Comparison of ENCODE assay signal across 8 cellular contexts in genomic region chr3:174441588-174442316, GRCh38.
DNase-seq lines count a peak whose midpoint lies in the region; ATAC-seq, FAIRE-seq and TF ChIP-seq lines count a peak whose summit lies in the region.

No MANE protein-coding gene starts in this region.

- peak overlapping the region; percentile 98 for H3K4me2 ChIP-seq in PC-9
- H3K4me2 ChIP-seq in endothelial cell of umbilical vein (ENCODE audit: insufficient read depth, low read length), result peak overlapping the region; percentile 94

- dilution Hi-C loops in endothelial cell of umbilical vein (cut with MboI; ENCODE audit: extremely low pct_ligation_motif_present, low sequenced_read_pairs), result no loop called here

- H3K9me2 ChIP-seq in PC-9 (ENCODE audit: insufficient read depth), result no peaks in the 10 kb centered on the region

- H4K20me1 ChIP-seq in PC-9 (ENCODE audit: insufficient read depth) (no peaks in the 10 kb centered on the region), endothelial cell of umbilical vein (replicated peaks; ENCODE audit: control insufficient read depth, extremely low read depth, insufficient read depth, low read length) (no peaks in the 10 kb centered on the region)

- no peak for ATAC-seq in left colon
- ATAC-seq in HG02759 (IDR thresholded peaks at IDR 0.05; ENCODE audit: unreplicated experiment), result no peak
- ATAC-seq in HG03469 (IDR thresholded peaks at IDR 0.05; ENCODE audit: unreplicated experiment), result no peak

- no peaks in the 10 kb centered on the region for H3K4me1 ChIP-seq in HEK293 (ENCODE audit: control insufficient read depth, insufficient read depth, low read length)
- peaks cover 33% of the 10 kb centered on the region for H3K4me1 ChIP-seq in PC-9 (replicated peaks; ENCODE audit: insufficient read depth)
- H3K4me1 ChIP-seq in endothelial cell of umbilical vein (ENCODE audit: control insufficient read depth, extremely low read depth, insufficient read depth, low read length), result peaks cover 21% of the 10 kb centered on the region
- H3K4me1 ChIP-seq in neuron (ENCODE audit: insufficient read depth, low read length), result peaks cover 17% of the 10 kb centered on the region

- CTCF ChIA-PET in HEK293 (lab: Yijun Ruan, JAX), result no interaction called here
- CTCF ChIA-PET in PC-9 (lab: Charles Lee), result interaction anchor here (0.6 to 0.7 kb wide), 2 partner anchors 79 to 1510 kb away, joined by 4 to 5 read pairs; no protein-coding TSS in a partner anchor
- CTCF ChIA-PET in endothelial cell of umbilical vein (lab: Charles Lee), result interaction anchor here (0.5 to 1.8 kb wide), 8 partner anchors 10 to 1988 kb away, joined by 3 to 5 read pairs (median 4); partner anchors contain the start of gene NLGN1

- no peak for TF ChIP-seq POLR2A in endothelial cell of umbilical vein (IDR thresholded peaks at IDR 0.05; ENCODE audit: low read depth, low read length)

- POLR2A ChIA-PET in HEK293 (lab: Yijun Ruan, JAX) (no interaction called here), PC-9 (lab: Charles Lee; ENCODE audit: unreplicated experiment) (interaction anchor here (0.6 to 0.7 kb wide), 5 partner anchors 28 to 1693 kb away, joined by 3 to 20 read pairs (median 5); no protein-coding TSS in a partner anchor), endothelial cell of umbilical vein (lab: Charles Lee) (interaction anchor here (0.6 to 0.9 kb wide), 2 partner anchors 702 to 904 kb away, joined by 3 to 6 read pairs; no protein-coding TSS in a partner anchor)

- no peaks in the 10 kb centered on the region for H3K79me2 ChIP-seq in PC-9 (ENCODE audit: low read depth)
- no peaks in the 10 kb centered on the region for H3K79me2 ChIP-seq in endothelial cell of umbilical vein (ENCODE audit: control insufficient read depth, insufficient read depth, low read length)

- no peak for TF ChIP-seq CTCF in AG09319 (IDR thresholded peaks at IDR 0.05; ENCODE audit: low read depth, low read length)
- no peak for TF ChIP-seq CTCF in HEK293 (tag by site-specific recombination; IDR thresholded peaks at IDR 0.05)
- no peak for TF ChIP-seq CTCF in PC-9 (conservative IDR thresholded peaks at IDR 0.05)
- TF ChIP-seq CTCF in endothelial cell of umbilical vein (IDR thresholded peaks at IDR 0.05; ENCODE audit: extremely low read depth in 1 of 2, insufficient read depth in 1 of 2, low read depth in 1 of 2, low read length in 2 of 2), result no peak

- H3K36me3 ChIP-seq in HEK293 (ENCODE audit: control insufficient read depth in 2 of 2, insufficient read depth in 1 of 2, low read length in 2 of 2) (no peaks in the 10 kb centered on the region), PC-9 (ENCODE audit: low read depth) (no peaks in the 10 kb centered on the region), endothelial cell of umbilical vein (ENCODE audit: control insufficient read depth in 2 of 2, extremely low read depth in 1 of 2, insufficient read depth in 2 of 2, low read length in 2 of 2) (no peaks in the 10 kb centered on the region), neuron (ENCODE audit: insufficient read depth, low read length) (no peaks in the 10 kb centered on the region)

- peak overlapping the region; percentile 97 for H3K27ac ChIP-seq in HEK293 (ENCODE audit: extremely low read depth, low read depth, low read length)
- H3K27ac ChIP-seq in PC-9, result peak overlapping the region; percentile 79
- H3K27ac ChIP-seq in endothelial cell of umbilical vein (ENCODE audit: insufficient read depth, low read depth, low read length), result peak overlapping the region; percentile 90

- peaks cover 34% of the 10 kb centered on the region for H3F3A ChIP-seq in PC-9 (ENCODE audit: insufficient read depth, low read depth)

- DNase-seq in AG09319 (ENCODE audit: extremely low read depth, low read depth) (peak; percentile 77), PC-9 (no peak), endothelial cell of umbilical vein (ENCODE audit: low read depth, low spot score) (peak; percentile 54), left colon (no peak)

- intact Hi-C loops in PC-9 (cut with micrococcal nuclease; ENCODE audit: unreplicated experiment), result loop anchor here (2.0 to 10.0 kb wide), 6 partner anchors 91 to 1044 kb away; partner anchors contain the start of genes NAALADL2 and NLGN1
- intact Hi-C loops in endothelial cell of umbilical vein (cut with micrococcal nuclease), result loop anchor here (2.0 to 10.0 kb wide), 5 partner anchors 239 to 1043 kb away; no protein-coding TSS in a partner anchor
- intact Hi-C loops in left colon (cut with DNase I, micrococcal nuclease), result no loop called here

- H3K4me3 ChIP-seq in HEK293 (ENCODE audit: low read depth, low read length), result peak overlapping the region; percentile 82
- H3K4me3 ChIP-seq in PC-9, result peak overlapping the region; percentile 74
- H3K4me3 ChIP-seq in endothelial cell of umbilical vein (replicated peaks in 1 of 3; ENCODE audit: insufficient read depth in 1 of 3, low read depth in 1 of 3, low read length in 3 of 3), result peak overlapping the region; percentile 74 to 91 (median 78)
- peak overlapping the region; percentile 88 for H3K4me3 ChIP-seq in neuron (ENCODE audit: low read length)

- H2AFZ ChIP-seq in PC-9 (peak overlapping the region; percentile 93), endothelial cell of umbilical vein (ENCODE audit: low read depth, low read length) (peak overlapping the region; percentile 58), neuron (ENCODE audit: low read depth, low read length) (peak overlapping the region; percentile 92)

- BruUV-seq in PC-9 (replicated peaks; lab: Mats Ljungman, UMichigan) (TSS peak; percentile 48), endothelial cell of umbilical vein (replicated peaks; lab: Mats Ljungman, UMichigan) (TSS peak; percentile 35)

- FAIRE-seq in endothelial cell of umbilical vein (lab: Jason Lieb, UNC), result no peak

- H3K9ac ChIP-seq in endothelial cell of umbilical vein (replicated peaks; ENCODE audit: extremely low read depth, insufficient read depth, low read length), result peak overlapping the region; percentile 89

- no peaks in the 10 kb centered on the region for H3K9me1 ChIP-seq in endothelial cell of umbilical vein (replicated peaks; ENCODE audit: control insufficient read depth, extremely low read depth, insufficient read depth, low read length)

- H3K9me3 ChIP-seq in HEK293 (ENCODE audit: control insufficient read depth, insufficient read depth, low read depth, low read length), result no peaks in the 10 kb centered on the region
- no peaks in the 10 kb centered on the region for H3K9me3 ChIP-seq in PC-9 (ENCODE audit: insufficient read depth, low read depth)
- no peaks in the 10 kb centered on the region for H3K9me3 ChIP-seq in endothelial cell of umbilical vein (replicated peaks; ENCODE audit: control insufficient read depth, insufficient read depth, low read length)
- no peaks in the 10 kb centered on the region for H3K9me3 ChIP-seq in neuron (ENCODE audit: low read length)

- H3K27me3 ChIP-seq in PC-9 (ENCODE audit: insufficient read depth, low read depth), result no peaks in the 10 kb centered on the region
- no peaks in the 10 kb centered on the region for H3K27me3 ChIP-seq in endothelial cell of umbilical vein (ENCODE audit: control insufficient read depth in 2 of 2, insufficient read depth in 2 of 2, low read length in 2 of 2)
- H3K27me3 ChIP-seq in neuron (ENCODE audit: insufficient read depth, low read length), result no peaks in the 10 kb centered on the region

TF ChIP-seq in HEK293, 187 proteins besides CTCF, POLR2A, EP300 and RAD21 (continues in another document):
- no peak for TF ChIP-seq ZNF311 (tag by site-specific recombination; IDR thresholded peaks at IDR 0.05; ENCODE audit: borderline replicate concordance)
- TF ChIP-seq KLF7 (tag by site-specific recombination; IDR thresholded peaks at IDR 0.05; ENCODE audit: borderline replicate concordance), result no peak
- peak; percentile 1; the same call in 1 of the 2 replicates for TF ChIP-seq ZNF610 (tag by site-specific recombination; IDR thresholded peaks at IDR 0.05; ENCODE audit: borderline replicate concordance)
- TF ChIP-seq ZNF600 (tag by site-specific recombination; IDR thresholded peaks at IDR 0.05), result peak; percentile 35; the same call in 1 of the 2 replicates
- TF ChIP-seq FEZF1 (tag by site-specific recombination; IDR thresholded peaks at IDR 0.05), result peak; percentile 43
- TF ChIP-seq PRDM1 (tag by site-specific recombination; IDR thresholded peaks at IDR 0.05), result peak; percentile 40
- no peak for TF ChIP-seq ZNF121 (tag by site-specific recombination; IDR thresholded peaks at IDR 0.05)
- 0 out of 2 replicates have a peak, but pooled peaks have one; percentile 27 for TF ChIP-seq ZNF366 (tag by site-specific recombination; conservative IDR thresholded peaks at IDR 0.05)
- TF ChIP-seq ZXDB (tag by site-specific recombination; IDR thresholded peaks at IDR 0.05), result no peak
- no peak for TF ChIP-seq ZNF24 (tag by site-specific recombination; IDR thresholded peaks at IDR 0.05)

TF ChIP-seq in endothelial cell of umbilical vein, 7 proteins besides CTCF, POLR2A, EP300 and RAD21:
- TF ChIP-seq EZH2 (IDR thresholded peaks at IDR 0.05; ENCODE audit: borderline replicate concordance, low read depth, low read length, severe bottlenecking) (no peak), MYC (IDR thresholded peaks at IDR 0.05; ENCODE audit: low read depth, low read length) (no peak), JUN (IDR thresholded peaks at IDR 0.05; ENCODE audit: borderline replicate concordance, insufficient read depth, insufficient read length, low read depth) (no peak), GATA2 (IDR thresholded peaks at IDR 0.05; ENCODE audit: insufficient read depth, insufficient read length, low read depth, low read length) (no peak), FOS (IDR thresholded peaks at IDR 0.05; ENCODE audit: borderline replicate concordance, insufficient read depth, low read length) (no peak), POLR2AphosphoS5 (IDR thresholded peaks at IDR 0.05; ENCODE audit: insufficient read depth, low read depth, low read length) (no peak), MAX (IDR thresholded peaks at IDR 0.05; ENCODE audit: insufficient read depth, insufficient read length) (no peak)
TF ChIP-seq in endothelial cell of umbilical vein: peak in this region for 0.

Comparison
In these comparisons a context has a peak if more than half of its experiments do, and no peak if none do; other contexts are left out.
1. DNase-seq: peak in AG09319 (single experiment) and endothelial cell of umbilical vein (single experiment); none in PC-9 (0 of 2) and left colon (0 of 2).
2. intact Hi-C loops: an anchor here in PC-9 (2.0 to 10.0 kb wide) and endothelial cell of umbilical vein (2.0 to 10.0 kb wide); none called in left colon.
3. Peak in every context shown above with its lines, with median percentiles within 50 percentile points of each other: H3K27ac ChIP-seq, H3K4me3 ChIP-seq and H2AFZ ChIP-seq.